In genomic region chr17:66468241-66469087, GRCh38 we compare ENCODE assay signal across 8 cellular contexts.
A peak's percentile ranks its signal among the peaks of the same experiment; 100 is the strongest.
DNase-seq lines count a peak whose midpoint lies in the region; ATAC-seq and TF ChIP-seq lines count a peak whose summit lies in the region.

No MANE protein-coding gene starts in this region.

- H3K27me3 Mint-ChIP-seq in effector memory CD8-positive, alpha-beta T cell, result no peaks in the 10 kb centered on the region

- H3K36me3 ChIP-seq in neutrophil, result no peaks in the 10 kb centered on the region

- TF ChIP-seq CTCF in neutrophil (IDR thresholded peaks at IDR 0.05), result no peak

- no peak overlapping the region for H3K4me3 ChIP-seq in neutrophil (ENCODE audit: low read depth in 1 of 2, low read length in 1 of 2)

- H3K27ac ChIP-seq in neutrophil, result peak overlapping the region; percentile 37

- DNase-seq in ELR (ENCODE audit: low read depth), result peak; percentile 61
- peak; percentile 34 for DNase-seq in OCI-M1 (lab: John Stamatoyannopoulos, UW)
- DNase-seq in effector memory CD8-positive, alpha-beta T cell, result no peak
- DNase-seq in NCI-H1105 treated with DMSO at 0.1 percent for 48 hours (lab: John Stamatoyannopoulos, UW), result no peak
- no peak for DNase-seq in stimulated activated CD8-positive, alpha-beta memory T cell treated with anti-CD3 and anti-CD28 coated beads, Interleukin-4, amount 100 ng/mL, for 48 hours
- no peak for DNase-seq in NCI-H510A treated with DMSO at 0.1 percent for 48 hours (lab: John Stamatoyannopoulos, UW)

- ATAC-seq in effector memory CD8-positive, alpha-beta T cell (replicated peaks), result no peak
- ATAC-seq in GM18873 (IDR thresholded peaks at IDR 0.05; ENCODE audit: low FRiP score, unreplicated experiment), result no peak

- H3K4me3 Mint-ChIP-seq in effector memory CD8-positive, alpha-beta T cell, result peak overlapping the region; percentile 6 to 46

- no peaks in the 10 kb centered on the region for H3K27me3 ChIP-seq in neutrophil

- peaks cover 23 to 29% of the 10 kb centered on the region in 2 donors for H3K4me1 Mint-ChIP-seq in effector memory CD8-positive, alpha-beta T cell (ENCODE audit: low read depth in 2 of 2)

- peaks cover 29 to 31% of the 10 kb centered on the region in 2 experiments for H3K4me1 ChIP-seq in neutrophil (ENCODE audit: control insufficient read depth in 1 of 2, insufficient read depth in 1 of 2, low read depth in 1 of 2, low read length in 1 of 2)

- H3K9me3 Mint-ChIP-seq in effector memory CD8-positive, alpha-beta T cell, result no peaks in the 10 kb centered on the region

- H3K27ac Mint-ChIP-seq in effector memory CD8-positive, alpha-beta T cell, result peak overlapping the region in 1 of 2 donors; percentile 79

- no peaks in the 10 kb centered on the region for H3K9me3 ChIP-seq in neutrophil

- no peaks in the 10 kb centered on the region for H3K36me3 Mint-ChIP-seq in effector memory CD8-positive, alpha-beta T cell (ENCODE audit: insufficient read depth)

Comparison
In these comparisons a context has a peak if more than half of its experiments do, and no peak if none do; other contexts are left out.
1. DNase-seq: peak in ELR (single experiment) and OCI-M1 (single experiment); none in effector memory CD8-positive, alpha-beta T cell (0 of 3), NCI-H1105 treated with DMSO at 0.1 percent for 48 hours (single experiment), stimulated activated CD8-positive, alpha-beta memory T cell treated with anti-CD3 and anti-CD28 coated beads, Interleukin-4, amount 100 ng/mL, for 48 hours (single experiment) and NCI-H510A treated with DMSO at 0.1 percent for 48 hours (single experiment).